ENCODE assay signal across 9 cellular contexts in genomic region chr6:47787620-47788497, GRCh38. TPM values are rescaled to one million over a fixed set of nuclear protein-coding genes. Genes with fewer than 3 reads are reported as not detected.
DNase-seq lines count a peak whose midpoint lies in the region; ATAC-seq, FAIRE-seq and TF ChIP-seq lines count a peak whose summit lies in the region.
"Had no signal": no experiment of that assay in that cellular context is flagged by ENCODE, and none has a peak within 500 bp of the region (broad histone marks: within the 10 kb centered on the region; RNA-seq: fewer than 3 reads in every experiment).

No MANE protein-coding gene starts in this region.

- no peaks in the 10 kb centered on the region for H3K9me3 ChIP-seq in kidney (ENCODE audit: control insufficient read depth in 1 of 2, low read length in 2 of 2)

- peak overlapping the region in 1 of 2 donors; percentile 32 for H3K4me3 ChIP-seq in kidney (ENCODE audit: low read length in 2 of 2)

- peak; percentile 71 for DNase-seq in Right ventricle myocardium inferior (ENCODE audit: missing footprints)
- DNase-seq in cardiac septum (ENCODE audit: low spot score) = no peak
- DNase-seq in NCI-H2029 (lab: John Stamatoyannopoulos, UW) = peak; percentile 51
- DNase-seq in UCSD-AML1 (lab: John Stamatoyannopoulos, UW; ENCODE audit: unreplicated experiment) = peak; percentile 40
- peak; percentile 28 to 74 for DNase-seq in T47D (ENCODE audit: low read depth in 1 of 2, low spot score in 1 of 2)
- DNase-seq in kidney = peak; percentile 82
- DNase-seq in stimulated activated CD4-positive, alpha-beta T cell treated with anti-CD3 and anti-CD28 coated beads, Interleukin-15, amount 100 ng/mL, for 24 hours = peak; percentile 62

- ATAC-seq in Right ventricle myocardium inferior = no peak
- peak; percentile 80 for ATAC-seq in HG02870 (IDR thresholded peaks at IDR 0.05; ENCODE audit: unreplicated experiment)

- in situ Hi-C loops in T47D (cut with HindIII; ENCODE audit: low pct_unique_long_range_greater_than_20kb, low sequenced_read_pairs) = no loop called here

- peak; percentile 92 for TF ChIP-seq CTCF in kidney (IDR thresholded peaks at IDR 0.05; ENCODE audit: borderline replicate concordance, extremely low read depth, insufficient read depth)

- intact Hi-C loops in Right ventricle myocardium inferior (cut with DNase I) = loop anchor here (5.0 kb wide), 1 partner anchor 979 kb away; no protein-coding TSS in a partner anchor
- intact Hi-C loops in cardiac septum (cut with DNase I) = loop anchor here (5.0 to 10.0 kb wide), 2 partner anchors 977 to 1624 kb away; no protein-coding TSS in a partner anchor
- intact Hi-C loops in kidney (cut with DNase I) = no loop called here

- no peak overlapping the region for H3K9ac ChIP-seq in kidney (ENCODE audit: low read length in 2 of 2)

- H3K4me1 ChIP-seq in kidney (ENCODE audit: control insufficient read depth in 1 of 2, insufficient read depth in 1 of 2, low read depth in 1 of 2, low read length in 2 of 2) = peaks cover 0 to 3% of the 10 kb centered on the region in 2 donors

- no peak for FAIRE-seq in kidney (lab: Jason Lieb, UNC)

- no peaks in the 10 kb centered on the region for H3K36me3 ChIP-seq in kidney (ENCODE audit: control insufficient read depth in 1 of 2, insufficient read depth in 2 of 2, low read length in 2 of 2)

- H3K27ac ChIP-seq in kidney (ENCODE audit: low read depth in 2 of 2, low read length in 2 of 2) = no peak overlapping the region

RNA-seq across cellular contexts. Expression of gene OPN5, which starts 6.0 kb away (rescaled TPM):
- not detected for total RNA-seq in Right ventricle myocardium inferior
- not detected for total RNA-seq in cardiac septum
- total RNA-seq in kidney = 0.16 TPM
- polyA plus RNA-seq in kidney (ENCODE audit: insufficient read depth, low read depth, low replicate concordance) = not detected
- total RNA-seq: temporal lobe had no signal
